8 cellular contexts compared by ENCODE assay signal in genomic region chr15:88243895-88244787, GRCh38. TPM values are rescaled to one million over a fixed set of nuclear protein-coding genes. Genes with fewer than 3 reads are reported as not detected.
A peak's percentile ranks its signal among the peaks of the same experiment; 100 is the strongest.
DNase-seq lines count a peak whose midpoint lies in the region; ATAC-seq, FAIRE-seq and TF ChIP-seq lines count a peak whose summit lies in the region.
"Had no signal": no experiment of that assay in that cellular context is flagged by ENCODE, and none has a peak within 500 bp of the region (broad histone marks: within the 10 kb centered on the region; RNA-seq: fewer than 3 reads in every experiment).

No MANE protein-coding gene starts in this region.

- no peaks in the 10 kb centered on the region for H3K36me3 Mint-ChIP-seq in astrocyte (ENCODE audit: low read depth, unreplicated experiment)

- H3K9me3 ChIP-seq in Loucy (ENCODE audit: insufficient read depth, low read depth, low read length) (no peaks in the 10 kb centered on the region), astrocyte (ENCODE audit: insufficient read depth, low read depth, low read length) (no peaks in the 10 kb centered on the region), lower lobe of right lung (no peaks in the 10 kb centered on the region)

- ATAC-seq in lower lobe of right lung = peak in 1 of 2 donors; percentile 60

- peak; percentile 57 for TF ChIP-seq CTCF in D721Med (IDR thresholded peaks at IDR 0.05; ENCODE audit: insufficient read depth, missing control alignments)
- peak; percentile 84 for TF ChIP-seq CTCF in Loucy (conservative IDR thresholded peaks at IDR 0.05; ENCODE audit: low read length)
- TF ChIP-seq CTCF in astrocyte (IDR thresholded peaks at IDR 0.05; ENCODE audit: insufficient read depth, low read depth, low read length) = peak; percentile 55
- TF ChIP-seq CTCF in lower lobe of right lung (IDR thresholded peaks at IDR 0.05) = peak; percentile 54

- H4K20me1 ChIP-seq in Loucy (ENCODE audit: insufficient read depth, low read length, poor library complexity, severe bottlenecking) = no peaks in the 10 kb centered on the region
- peaks cover 12% of the 10 kb centered on the region for H4K20me1 ChIP-seq in astrocyte (ENCODE audit: insufficient read depth, low read length)

- no peak overlapping the region for H3K9ac ChIP-seq in Loucy (ENCODE audit: low read depth, low read length, poor library complexity, severe bottlenecking)
- no peak overlapping the region for H3K9ac ChIP-seq in astrocyte (ENCODE audit: low read length)

- H3K4me1 Mint-ChIP-seq in astrocyte (ENCODE audit: low read depth, unreplicated experiment) = peaks cover 11% of the 10 kb centered on the region

- DNase-seq in D721Med (ENCODE audit: insufficient read length, low spot score) (no peak), GM19239 (ENCODE audit: insufficient read length, low spot score) (no peak), astrocyte (ENCODE audit: low read depth) (no peak), lower lobe of right lung (no peak), dedifferentiated amniotic fluid mesenchymal stem cell (ENCODE audit: extremely low spot score) (no peak), NCI-H2171 treated with DMSO at 0.1 percent for 48 hours (lab: John Stamatoyannopoulos, UW) (no peak)

- no peak overlapping the region for H2AFZ ChIP-seq in Loucy (ENCODE audit: low read length)
- H2AFZ ChIP-seq in astrocyte (ENCODE audit: low read depth, low read length) = no peak overlapping the region

- H3K27me3 ChIP-seq in Loucy (ENCODE audit: insufficient read depth, low read length, poor library complexity, severe bottlenecking) (no peaks in the 10 kb centered on the region), astrocyte (ENCODE audit: insufficient read depth, low read length) (no peaks in the 10 kb centered on the region), lower lobe of right lung (ENCODE audit: low read depth) (peaks cover 8% of the 10 kb centered on the region)

- no peak overlapping the region for H3K4me3 Mint-ChIP-seq in astrocyte (ENCODE audit: unreplicated experiment)
- H3K4me3 Mint-ChIP-seq: T-helper 1 cell treated with Interleukin-12 subunit alpha and Interleukin-12 subunit beta and Interleukin-4 antibody, amounts not matched to agents 30 μg/mL and 1 μg/mL, for 36 hours had no signal

- H3K4me1 ChIP-seq in Loucy (ENCODE audit: insufficient read depth, low read length, poor library complexity, severe bottlenecking) = peaks cover 3% of the 10 kb centered on the region
- H3K4me1 ChIP-seq in astrocyte (ENCODE audit: insufficient read depth, low read length) = peaks cover 8% of the 10 kb centered on the region
- peaks cover 9% of the 10 kb centered on the region for H3K4me1 ChIP-seq in lower lobe of right lung

- H3F3A ChIP-seq in Loucy (ENCODE audit: low read depth) = no peaks in the 10 kb centered on the region

- H3K79me2 ChIP-seq in Loucy (ENCODE audit: insufficient read depth, low read length) = no peaks in the 10 kb centered on the region
- no peaks in the 10 kb centered on the region for H3K79me2 ChIP-seq in astrocyte (ENCODE audit: insufficient read depth, low read length)

- H3K27me3 Mint-ChIP-seq in astrocyte (ENCODE audit: low read depth, unreplicated experiment) = peaks cover 18% of the 10 kb centered on the region

- no peak overlapping the region for H3K4me2 ChIP-seq in Loucy (ENCODE audit: low read depth, low read length, poor library complexity, severe bottlenecking)
- H3K4me2 ChIP-seq in astrocyte (ENCODE audit: low read length) = no peak overlapping the region

- FAIRE-seq in D721Med (lab: Jason Lieb, UNC) = no peak
- FAIRE-seq in GM19239 (lab: Jason Lieb, UNC) = peak; percentile 33
- peak; percentile 65 for FAIRE-seq in astrocyte (lab: Jason Lieb, UNC)

- no peaks in the 10 kb centered on the region for H3K9me2 ChIP-seq in Loucy (replicated peaks; ENCODE audit: low read depth, low read length)

- no peak overlapping the region for H3K27ac ChIP-seq in astrocyte (ENCODE audit: low read depth, low read length)
- no peak overlapping the region for H3K27ac ChIP-seq in lower lobe of right lung

- H3K4me3 ChIP-seq in Loucy (ENCODE audit: low read length, poor library complexity, severe bottlenecking) (no peak overlapping the region), astrocyte (ENCODE audit: insufficient read depth, low read depth, low read length) (no peak overlapping the region), lower lobe of right lung (no peak overlapping the region)

- intact Hi-C loops in lower lobe of right lung (cut with DNase I) = no loop called here

- no peaks in the 10 kb centered on the region for H3K36me3 ChIP-seq in Loucy (ENCODE audit: insufficient read depth, low read length)
- H3K36me3 ChIP-seq in astrocyte (ENCODE audit: insufficient read depth, low read length) = no peaks in the 10 kb centered on the region
- H3K36me3 ChIP-seq in lower lobe of right lung = no peaks in the 10 kb centered on the region

- no peak overlapping the region for H3K27ac Mint-ChIP-seq in astrocyte (ENCODE audit: unreplicated experiment)
- H3K27ac Mint-ChIP-seq: T-helper 1 cell treated with Interleukin-12 subunit alpha and Interleukin-12 subunit beta and Interleukin-4 antibody, amounts not matched to agents 30 μg/mL and 1 μg/mL, for 36 hours had no signal

- H3K9me3 Mint-ChIP-seq in astrocyte (ENCODE audit: unreplicated experiment) = no peaks in the 10 kb centered on the region
- H3K9me3 Mint-ChIP-seq: T-helper 1 cell treated with Interleukin-12 subunit alpha and Interleukin-12 subunit beta and Interleukin-4 antibody, amounts not matched to agents 30 μg/mL and 1 μg/mL, for 36 hours had no signal

RNA-seq across cellular contexts. Expression of gene NTRK3, which starts 12.4 kb away (rescaled TPM):
- 12.9 and 14.5 TPM in 2 replicates for total RNA-seq in astrocyte
- 3.5 TPM for total RNA-seq in lower lobe of right lung
